Comparison of ENCODE assay signal across 1 cellular context in genomic region chr22:39815882-39816395, GRCh38.
TF ChIP-seq lines count a peak whose summit lies in the region.

No MANE protein-coding gene starts in this region.

TF ChIP-seq in GM23338, 12 proteins besides CTCF, POLR2A, EP300 and RAD21 (continued from another document):
- TF ChIP-seq NANOG (IDR thresholded peaks at IDR 0.05; ENCODE audit: borderline replicate concordance) = no peak
- TF ChIP-seq ZNF331 (CRISPR knock-in tag; IDR thresholded peaks at IDR 0.05; ENCODE audit: low read depth) = no peak
- TF ChIP-seq STAT1 (IDR thresholded peaks at IDR 0.05; ENCODE audit: unreplicated experiment) = no peak
- no peak for TF ChIP-seq ZNF462 (CRISPR knock-in tag; IDR thresholded peaks at IDR 0.05)
- no peak for TF ChIP-seq JUNB (IDR thresholded peaks at IDR 0.05; ENCODE audit: unreplicated experiment)
- no peak for TF ChIP-seq ZNF114 (CRISPR knock-in tag; IDR thresholded peaks at IDR 0.05)
- no peak for TF ChIP-seq EZH2 (IDR thresholded peaks at IDR 0.05; ENCODE audit: low read depth, unreplicated experiment)
- TF ChIP-seq POLR2AphosphoS5 (IDR thresholded peaks at IDR 0.05; ENCODE audit: low read depth) = no peak
- no peak for TF ChIP-seq ETS1 (IDR thresholded peaks at IDR 0.05)
TF ChIP-seq in GM23338: peak in this region for 0.
